ENCODE assay signal across 34 cellular contexts in the genomic region with DNA sequence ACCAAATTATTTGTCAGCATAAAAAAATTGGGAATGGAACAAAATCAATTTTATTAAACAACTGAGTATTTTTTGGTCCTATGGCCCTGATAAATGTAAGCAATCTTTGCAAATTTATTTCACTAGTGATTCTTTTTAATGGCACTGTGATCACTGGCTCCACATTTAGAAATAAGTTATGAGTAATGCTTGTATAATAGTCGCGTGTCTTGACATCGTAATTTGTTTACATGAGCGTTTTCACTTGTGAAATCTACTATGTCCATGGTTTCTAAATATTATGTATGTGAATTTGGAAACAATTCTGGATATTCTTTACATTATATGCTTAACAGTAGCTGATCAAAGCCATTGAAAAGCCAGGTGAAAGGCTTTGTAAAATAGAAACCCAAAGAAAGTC.
"Had no signal": no experiment of that assay in that cellular context is flagged by ENCODE, and none has a peak within 500 bp of the region (broad histone marks: within the 10 kb centered on the region; RNA-seq: fewer than 3 reads in every experiment).

No MANE protein-coding gene starts in this region.

- H3K36me3 ChIP-seq: brain microvascular endothelial cell, cardiac muscle cell, WERI-Rb-1 had no signal

- H3K4me1 ChIP-seq: body of pancreas had no signal

- DNase-seq: activated CD4-positive, alpha-beta memory T cell treated with anti-CD3 and anti-CD28 coated beads, Interleukin-2, amount 10 ng/mL, durations not matched to agents 7 days and 5 days; activated CD4-positive, alpha-beta T cell treated with anti-CD3 and anti-CD28 coated beads for 1 hour; activated CD4-positive, alpha-beta T cell treated with anti-CD3 and anti-CD28 coated beads for 36 hours; activated CD4-positive, alpha-beta T cell treated with anti-CD3 and anti-CD28 coated beads for 48 hours; activated CD4-positive, alpha-beta T cell treated with anti-CD3 and anti-CD28 coated beads, Interleukin-2, amount 10 ng/mL, durations not matched to agents 7 days and 5 days; activated CD4-positive, alpha-beta T cell treated with anti-CD3 and anti-CD28 coated beads, Interleukin-2, amount 50 U/mL, for 48 hours; activated CD4-positive, CD25-positive, alpha-beta regulatory T cell; activated CD8-positive, alpha-beta memory T cell treated with anti-CD3 and anti-CD28 coated beads for 24 hours; activated CD8-positive, alpha-beta memory T cell treated with anti-CD3 and anti-CD28 coated beads, Interleukin-2, amount 10 ng/mL, durations not matched to agents 7 days and 5 days; activated CD8-positive, alpha-beta memory T cell treated with anti-CD3 and anti-CD28 coated beads, Interleukin-2, amount 50 U/mL, for 48 hours; activated CD8-positive, alpha-beta T cell treated with anti-CD3 and anti-CD28 coated beads, Interleukin-2, amount 10 ng/mL, durations not matched to agents 7 days and 5 days; activated effector memory CD4-positive, alpha-beta T cell treated with Interleukin-2 at 50 U/mL for 16 hours; activated gamma-delta T cell; activated naive CD4-positive, alpha-beta T cell treated with anti-CD3 and anti-CD28 coated beads, Interleukin-2, amount 10 ng/mL, durations not matched to agents 7 days and 5 days; activated naive CD4-positive, alpha-beta T cell treated with Interleukin-2 at 50 U/mL for 16 hours; activated naive CD8-positive, alpha-beta T cell treated with anti-CD3 and anti-CD28 coated beads, Interleukin-2, amount 10 ng/mL, durations not matched to agents 7 days and 5 days; activated naive CD8-positive, alpha-beta T cell treated with anti-CD3 and anti-CD28 coated beads, Interleukin-2, amount 50 U/mL, for 24 hours; activated T-cell treated with anti-CD3 and anti-CD28 coated beads, Interleukin-2, amount 50 U/mL, for 24 hours; activated T-cell treated with anti-CD3 and anti-CD28 coated beads, Interleukin-2, amount 50 U/mL, for 48 hours; amniotic stem cell; aorta; body of pancreas; brain microvascular endothelial cell; caudate nucleus; cerebellar nuclear complex; T-helper 1 cell; T-helper 2 cell; T-helper 9 cell; WERI-Rb-1 had no signal

- H3K27ac ChIP-seq: body of pancreas, brain microvascular endothelial cell, cardiac muscle cell, WERI-Rb-1 had no signal

- FAIRE-seq: astrocyte, bronchial epithelial cell had no signal

- H3K4me3 ChIP-seq: body of pancreas, cardiac muscle cell had no signal

- ATAC-seq: activated CD4-positive, alpha-beta T cell treated with anti-CD3 and anti-CD28 coated beads for 36 hours; activated CD4-positive, CD25-positive, alpha-beta regulatory T cell treated with anti-CD3 and anti-CD28 coated beads, Interleukin-2, amount 50 U/mL, for 24 hours; activated CD8-positive, alpha-beta memory T cell treated with anti-CD3 and anti-CD28 coated beads, Interleukin-2, amount 10 ng/mL, durations not matched to agents 7 days and 5 days; activated CD8-positive, alpha-beta T cell treated with anti-CD3 and anti-CD28 coated beads, Interleukin-2, amount 10 ng/mL, durations not matched to agents 7 days and 5 days; activated naive CD8-positive, alpha-beta T cell treated with anti-CD3 and anti-CD28 coated beads, Interleukin-2, amount 50 U/mL, for 24 hours; body of pancreas; WTC11 had no signal

- H3K27me3 ChIP-seq: body of pancreas, brain microvascular endothelial cell, cardiac muscle cell had no signal

- H3K9me3 ChIP-seq: body of pancreas had no signal
